8 cellular contexts compared by ENCODE assay signal in the genomic region with DNA sequence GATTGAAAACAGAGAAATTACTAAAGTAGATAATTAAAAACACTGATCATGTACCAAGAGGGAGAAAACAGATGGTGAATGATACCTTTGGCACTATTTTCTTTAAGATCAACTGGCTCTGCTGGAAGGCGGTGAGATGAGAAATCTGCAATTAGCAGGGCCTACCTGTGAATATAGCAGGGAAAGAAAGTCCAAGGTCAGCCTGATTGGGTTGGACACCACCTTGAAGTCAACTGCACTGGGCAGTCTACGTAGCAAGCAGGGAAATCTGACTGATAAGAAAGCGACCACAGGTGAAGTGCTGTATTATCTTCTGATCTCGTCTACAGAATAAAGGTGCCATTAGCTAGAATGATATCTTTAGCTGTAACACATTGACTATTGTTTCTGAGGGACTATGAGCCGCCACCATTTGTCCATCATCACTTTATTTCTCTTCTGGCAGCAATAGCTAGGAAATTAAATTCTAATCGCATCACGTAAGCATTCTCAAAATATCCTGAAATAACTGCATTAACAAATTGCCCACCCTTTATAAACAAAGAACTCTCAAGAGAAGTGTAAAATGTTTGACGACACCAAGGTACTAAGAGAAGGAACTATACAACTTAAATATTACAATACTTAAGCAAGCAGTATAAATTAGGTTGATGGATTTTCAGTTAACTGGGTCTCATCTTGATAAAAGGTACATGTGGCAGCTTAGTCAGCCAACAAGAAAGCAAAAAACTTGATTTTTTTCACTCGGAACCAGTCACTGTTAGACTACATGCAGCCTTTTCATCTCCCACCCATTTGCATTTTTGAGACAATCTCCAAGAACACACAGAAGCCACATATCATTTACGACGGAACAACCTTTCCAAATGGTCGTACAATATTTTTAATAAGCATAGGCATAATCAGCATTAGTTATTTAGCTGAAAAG. TPM values are rescaled to one million over a fixed set of nuclear protein-coding genes. Genes with fewer than 3 reads are reported as not detected.
DNase-seq lines count a peak whose midpoint lies in the region; ATAC-seq and TF ChIP-seq lines count a peak whose summit lies in the region.

No MANE protein-coding gene starts in this region.

- H2AFZ ChIP-seq in mesenchymal stem cell (ENCODE audit: low read depth, low read length), result no peak overlapping the region

- H2BK5ac ChIP-seq in mesenchymal stem cell (ENCODE audit: low read depth, low read length, poor library complexity, severe bottlenecking), result no peak overlapping the region

- CTCF ChIA-PET in MCF 10A (lab: Yijun Ruan, JAX), result interaction anchor here (0.6 to 7.5 kb wide), 9 partner anchors 9 to 418 kb away, joined by 3 to 79 read pairs (median 6); no protein-coding TSS in a partner anchor

- H2BK120ac ChIP-seq in mesenchymal stem cell (ENCODE audit: low read depth, low read length), result no peak overlapping the region

- no peak for DNase-seq in stimulated activated naive CD8-positive, alpha-beta T cell treated with anti-CD3 and anti-CD28 coated beads, Interleukin-15, Interleukin-2, amounts not matched to agents 100 U/mL and 50 U/mL, for 24 hours
- DNase-seq in MCF 10A (ENCODE audit: unreplicated experiment) (no peak), mesenchymal stem cell (peak; percentile 18), NCI-H2107 treated with DMSO at 0.1 percent for 48 hours (lab: John Stamatoyannopoulos, UW; ENCODE audit: unreplicated experiment) (no peak), substantia nigra (lab: John Stamatoyannopoulos, UW) (no peak)

- intact Hi-C loops in MCF 10A (cut with micrococcal nuclease), result loop anchor here (2.0 kb wide), 2 partner anchors 75 to 255 kb away; no protein-coding TSS in a partner anchor

- H3K23ac ChIP-seq in mesenchymal stem cell (ENCODE audit: low read length in 2 of 2), result peak overlapping the region in 1 of 2 experiments; percentile 70

- BruUV-seq in MCF 10A (replicated peaks; lab: Mats Ljungman, UMichigan), result TSS peak; percentile 29

- peaks cover 24% of the 10 kb centered on the region for H3K27me3 Mint-ChIP-seq in stimulated activated naive CD8-positive, alpha-beta T cell treated with anti-CD3 and anti-CD28 coated beads, Interleukin-15, Interleukin-2, amounts not matched to agents 100 ng/mL and 50 ng/mL, for 24 hours
- no peaks in the 10 kb centered on the region for H3K27me3 Mint-ChIP-seq in MCF 10A (ENCODE audit: insufficient read depth, unreplicated experiment)

- H3K4me2 ChIP-seq in mesenchymal stem cell (ENCODE audit: low read length, poor library complexity, severe bottlenecking), result peak overlapping the region; percentile 23

- no peak overlapping the region for H3K4ac ChIP-seq in mesenchymal stem cell (ENCODE audit: low read depth in 1 of 2, low read length in 2 of 2)

- no peaks in the 10 kb centered on the region for H3K9me3 Mint-ChIP-seq in stimulated activated naive CD8-positive, alpha-beta T cell treated with anti-CD3 and anti-CD28 coated beads, Interleukin-15, Interleukin-2, amounts not matched to agents 100 ng/mL and 50 ng/mL, for 24 hours
- no peaks in the 10 kb centered on the region for H3K9me3 Mint-ChIP-seq in MCF 10A (ENCODE audit: unreplicated experiment)

- H3K27me3 ChIP-seq in mesenchymal stem cell (ENCODE audit: control insufficient read depth in 1 of 2, insufficient read depth in 1 of 2, low read length in 2 of 2), result no peaks in the 10 kb centered on the region

- H2AK5ac ChIP-seq in mesenchymal stem cell (ENCODE audit: low read length, severe bottlenecking), result no peak overlapping the region

- POLR2A ChIA-PET in MCF 10A (lab: Yijun Ruan, JAX), result interaction anchor here (0.6 to 11.8 kb wide), 21 partner anchors 8 to 584 kb away, joined by 3 to 213 read pairs (median 4); partner anchors contain the start of gene PIERCE2

- no peak for ATAC-seq in stimulated activated naive CD8-positive, alpha-beta T cell treated with anti-CD3 and anti-CD28 coated beads, Interleukin-15, Interleukin-2, amounts not matched to agents 100 U/mL and 50 U/mL, for 24 hours
- ATAC-seq in GM19035 (IDR thresholded peaks at IDR 0.05; ENCODE audit: unreplicated experiment) (no peak), GM18519 (IDR thresholded peaks at IDR 0.05; ENCODE audit: low FRiP score, unreplicated experiment) (no peak)

- H3K4me3 ChIP-seq in mesenchymal stem cell (ENCODE audit: insufficient read depth in 1 of 2, low read depth in 1 of 2, low read length in 2 of 2), result peak overlapping the region in 1 of 2 experiments; percentile 82

- H3K27ac Mint-ChIP-seq in stimulated activated naive CD8-positive, alpha-beta T cell treated with anti-CD3 and anti-CD28 coated beads, Interleukin-15, Interleukin-2, amounts not matched to agents 100 ng/mL and 50 ng/mL, for 24 hours, result peak overlapping the region; percentile 78
- H3K27ac Mint-ChIP-seq in MCF 10A (ENCODE audit: low read depth, unreplicated experiment), result peak overlapping the region; percentile 72

- H3K9ac ChIP-seq in mesenchymal stem cell (ENCODE audit: low read length), result peak overlapping the region; percentile 84

- no peaks in the 10 kb centered on the region for H3K9me3 ChIP-seq in mesenchymal stem cell (ENCODE audit: control insufficient read depth, low read length)

- H3K18ac ChIP-seq in mesenchymal stem cell (ENCODE audit: low read depth in 1 of 2, low read length in 2 of 2), result no peak overlapping the region

- peaks cover 18% of the 10 kb centered on the region for H3K36me3 Mint-ChIP-seq in stimulated activated naive CD8-positive, alpha-beta T cell treated with anti-CD3 and anti-CD28 coated beads, Interleukin-15, Interleukin-2, amounts not matched to agents 100 ng/mL and 50 ng/mL, for 24 hours (ENCODE audit: low read depth)
- H3K36me3 Mint-ChIP-seq in MCF 10A (ENCODE audit: insufficient read depth, unreplicated experiment), result peaks cover 15% of the 10 kb centered on the region

- 81% methylated on average over 8 of the region's 12 CpGs for WGBS in mesenchymal stem cell

- no peak for TF ChIP-seq CTCF in MCF 10A (IDR thresholded peaks at IDR 0.05; ENCODE audit: unreplicated experiment)

- peaks cover 11% of the 10 kb centered on the region for H3K79me1 ChIP-seq in mesenchymal stem cell (replicated peaks; ENCODE audit: low read length, poor library complexity, severe bottlenecking)

- H3K4me1 ChIP-seq in mesenchymal stem cell (ENCODE audit: control insufficient read depth, insufficient read depth, low read depth, low read length), result peaks cover 2% of the 10 kb centered on the region

- H3K27ac ChIP-seq in mesenchymal stem cell (ENCODE audit: low read length, poor library complexity, severe bottlenecking) (no peak overlapping the region), substantia nigra (ENCODE audit: low read depth, low read length, poor library complexity, severe bottlenecking) (no peak overlapping the region)

- no peaks in the 10 kb centered on the region for H3K36me3 ChIP-seq in mesenchymal stem cell (ENCODE audit: control insufficient read depth in 1 of 2, insufficient read depth in 2 of 2, low read depth in 1 of 2, low read length in 2 of 2)

- peaks cover 25% of the 10 kb centered on the region for H3K4me1 Mint-ChIP-seq in stimulated activated naive CD8-positive, alpha-beta T cell treated with anti-CD3 and anti-CD28 coated beads, Interleukin-15, Interleukin-2, amounts not matched to agents 100 ng/mL and 50 ng/mL, for 24 hours (ENCODE audit: low read depth)
- H3K4me1 Mint-ChIP-seq in MCF 10A (ENCODE audit: insufficient read depth, unreplicated experiment), result peaks cover 34% of the 10 kb centered on the region

- peak overlapping the region; percentile 90 for H3K4me3 Mint-ChIP-seq in stimulated activated naive CD8-positive, alpha-beta T cell treated with anti-CD3 and anti-CD28 coated beads, Interleukin-15, Interleukin-2, amounts not matched to agents 100 ng/mL and 50 ng/mL, for 24 hours
- H3K4me3 Mint-ChIP-seq in MCF 10A (ENCODE audit: unreplicated experiment), result peak overlapping the region; percentile 83

- no peak overlapping the region for H4K8ac ChIP-seq in mesenchymal stem cell (ENCODE audit: low read length)

- no peak overlapping the region for H3K14ac ChIP-seq in mesenchymal stem cell (ENCODE audit: low read length in 2 of 2)

- no peak overlapping the region for H2BK15ac ChIP-seq in mesenchymal stem cell (ENCODE audit: low read depth, poor library complexity, severe bottlenecking)

- no peak overlapping the region for H4K91ac ChIP-seq in mesenchymal stem cell (ENCODE audit: low read length)

- H2BK12ac ChIP-seq in mesenchymal stem cell (ENCODE audit: low read length in 2 of 2), result no peak overlapping the region

RNA-seq across cellular contexts. Expression of gene NEDD4, which starts 1.3 kb away (rescaled TPM):
- total RNA-seq in MCF 10A (2022), result 57.7 and 60.3 TPM in 2 replicates
- 25.1 TPM for polyA plus RNA-seq in mesenchymal stem cell (2013, experiment 1 of 2)
- polyA plus RNA-seq in mesenchymal stem cell (2013, experiment 2 of 2), result 25.5 TPM
